ENCODE assay signal across 1 cellular context in the genomic region with DNA sequence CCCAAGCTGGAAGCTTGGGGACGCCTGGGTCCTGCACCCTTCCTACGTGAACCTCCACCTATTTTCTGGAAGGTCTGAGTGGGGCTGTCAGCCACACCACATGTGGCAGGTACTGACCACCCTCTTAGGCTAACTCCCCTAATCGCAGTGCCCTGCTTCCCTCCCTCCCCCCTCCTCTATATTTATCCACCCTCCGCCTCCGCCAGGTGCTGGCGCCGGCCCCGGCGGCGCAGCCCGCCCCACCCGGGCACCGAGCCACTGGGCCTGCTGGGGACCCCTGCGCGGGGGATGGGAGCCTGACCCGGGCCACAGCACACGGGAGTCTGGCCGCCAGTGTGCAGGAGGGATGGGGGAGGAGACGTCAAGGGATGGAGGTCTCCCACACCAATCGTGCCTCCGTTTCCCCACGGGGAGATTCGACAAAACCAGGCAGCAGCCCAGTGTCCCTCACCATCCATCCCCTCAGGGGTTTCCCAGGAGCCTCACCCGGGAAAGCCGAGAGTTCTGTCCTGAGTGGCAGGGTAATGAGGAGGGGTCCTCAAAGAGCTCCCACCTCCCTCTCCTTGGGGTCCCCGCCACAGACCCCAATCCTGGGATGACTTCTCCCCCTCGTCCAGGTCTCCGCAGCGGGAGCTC.
TF ChIP-seq lines count a peak whose summit lies in the region.

No MANE protein-coding gene starts in this region.

TF ChIP-seq in IMR-90, 13 proteins besides CTCF, POLR2A, EP300 and RAD21 (continued from another document):
- TF ChIP-seq ELK1 (IDR thresholded peaks at IDR 0.05; ENCODE audit: borderline replicate concordance, low read depth, low read length) (no peak), MXI1 (IDR thresholded peaks at IDR 0.05; ENCODE audit: borderline replicate concordance, low read depth, low read length) (no peak)
